Comparison of ENCODE assay signal across 8 cellular contexts in the genomic region with DNA sequence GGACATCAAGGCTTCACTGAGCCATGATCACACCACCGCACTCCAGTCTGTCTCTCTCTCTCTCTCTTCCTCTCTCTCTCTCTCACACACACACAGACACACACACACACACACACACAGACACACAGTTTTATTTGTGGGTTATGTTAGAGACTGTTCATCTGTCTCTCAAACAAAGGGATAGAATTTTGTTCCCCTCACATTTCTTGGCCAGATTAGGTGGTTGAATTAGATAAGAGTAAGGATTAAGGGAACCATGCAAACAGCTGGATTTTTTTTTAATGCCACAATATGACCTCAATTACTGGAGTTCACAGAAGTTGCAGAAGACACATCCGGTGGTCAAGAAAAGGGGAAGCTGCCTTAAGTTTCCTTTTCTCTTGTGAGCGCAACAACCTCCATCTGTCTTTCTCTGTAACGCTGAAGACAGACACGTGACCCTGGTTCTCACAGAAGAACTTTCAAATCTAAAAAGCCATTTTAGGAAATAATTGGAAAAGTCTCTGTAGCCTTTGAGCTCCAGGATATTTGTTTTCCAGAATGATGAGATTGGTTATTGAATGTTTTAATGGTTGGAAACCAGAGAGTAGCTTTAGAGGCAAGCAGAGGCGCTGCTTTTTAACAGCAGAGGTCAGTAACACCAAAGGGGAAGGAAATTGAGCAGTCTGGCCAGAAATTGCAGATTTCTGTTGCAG. TPM values are rescaled to one million over a fixed set of nuclear protein-coding genes. Genes with fewer than 3 reads are reported as not detected.
DNase-seq lines count a peak whose midpoint lies in the region; ATAC-seq lines count a peak whose summit lies in the region.

No MANE protein-coding gene starts in this region.

- no peak overlapping the region for H3K4me3 ChIP-seq in HAP-1

- peak; percentile 75 for ATAC-seq in GM18508 (IDR thresholded peaks at IDR 0.05; ENCODE audit: insufficient read depth, unreplicated experiment)
- ATAC-seq in HG02852 (IDR thresholded peaks at IDR 0.05; ENCODE audit: unreplicated experiment), result peak; percentile 93

- no peaks in the 10 kb centered on the region for H3K9me3 ChIP-seq in HAP-1

- no peaks in the 10 kb centered on the region for H3K36me3 ChIP-seq in HAP-1 (replicated peaks)

- H3K4me1 ChIP-seq in HAP-1, result no peaks in the 10 kb centered on the region

- DNase-seq in CD1c-positive myeloid dendritic cell (ENCODE audit: extremely low spot score) (peak; percentile 87), NOMO-1 (lab: John Stamatoyannopoulos, UW; ENCODE audit: unreplicated experiment in 2 of 2) (peak; percentile 71 to 93), dermis microvascular lymphatic vessel endothelial cell (ENCODE audit: low read depth in 2 of 2) (peak; percentile 1 to 20), mucosa of gallbladder (ENCODE audit: low spot score) (peak; percentile 45), HAP-1 (ENCODE audit: low spot score in 2 of 2) (no peak)
- no peak for DNase-seq in stimulated activated CD4-positive, alpha-beta T cell treated with anti-CD3 and anti-CD28 coated beads, Interleukin-2, amount 100 ng/mL, for 48 hours

- in situ Hi-C loops in HAP-1 (cut with MboI; ENCODE audit: low sequenced_read_pairs), result no loop called here

- H3K27me3 ChIP-seq in HAP-1 (ENCODE audit: low read depth), result 0 out of 2 replicates have a peak, but pooled peaks cover 3% of the 10 kb centered on the region

RNA-seq across cellular contexts. Expression of a gene that starts 33.0 kb away (rescaled TPM):
- total RNA-seq in dermis microvascular lymphatic vessel endothelial cell, result not detected in 2 replicates
- 0.06 TPM for total RNA-seq in mucosa of gallbladder

Comparison
In these comparisons a context has a peak if more than half of its experiments do, and no peak if none do; other contexts are left out.
1. DNase-seq: peak in CD1c-positive myeloid dendritic cell (single experiment), NOMO-1 (2 of 2), dermis microvascular lymphatic vessel endothelial cell (2 of 2) and mucosa of gallbladder (single experiment); none in HAP-1 (0 of 2) and stimulated activated CD4-positive, alpha-beta T cell treated with anti-CD3 and anti-CD28 coated beads, Interleukin-2, amount 100 ng/mL, for 48 hours (0 of 2).